In genomic region chr15:61818801-61819200, GRCh38 we compare ENCODE assay signal across 37 cellular contexts.
"Had no signal": no experiment of that assay in that cellular context is flagged by ENCODE, and none has a peak within 500 bp of the region (broad histone marks: within the 10 kb centered on the region; RNA-seq: fewer than 3 reads in every experiment).

No MANE protein-coding gene starts in this region.

- H3K4me3 Mint-ChIP-seq: activated B cell treated with CpG ODN at 0.5 μM for 24 hours; activated CD4-positive, alpha-beta memory T cell treated with anti-CD3 and anti-CD28 coated beads for 36 hours; activated CD4-positive, alpha-beta T cell treated with anti-CD3 and anti-CD28 coated beads, Interleukin-2, amount 10 ng/mL, durations not matched to agents 24 days and 14 days; activated CD8-positive, alpha-beta T cell treated with anti-CD3 and anti-CD28 coated beads for 36 hours; activated naive CD4-positive, alpha-beta T cell treated with anti-CD3 and anti-CD28 coated beads, Interleukin-2, amount 10 ng/mL, durations not matched to agents 7 days and 5 days; activated naive CD4-positive, alpha-beta T cell treated with anti-CD3 and anti-CD28 coated beads, Interleukin-2, amount 50 U/mL, for 24 hours; activated naive CD8-positive, alpha-beta T cell; activated naive CD8-positive, alpha-beta T cell treated with anti-CD3 and anti-CD28 coated beads, Interleukin-2, amount 10 ng/mL, durations not matched to agents 7 days and 5 days; activated naive CD8-positive, alpha-beta T cell treated with anti-CD3 and anti-CD28 coated beads, Interleukin-2, amount 50 U/mL, for 24 hours; activated T-cell treated with anti-CD3 and anti-CD28 coated beads, Interleukin-2, amount 50 U/mL, for 4 hours; activated T-cell treated with anti-CD3 and anti-CD28 coated beads, Interleukin-2, amount 50 U/mL, for 72 hours; activated T-helper 1 cell treated with anti-CD3 and anti-CD28 coated beads, Interleukin-12 subunit alpha, Interleukin-12 subunit beta, Interleukin-2, Interleukin-4 antibody, amounts not matched to agents 30 ng/mL and 10 ng/mL and 1 ng/mL, durations not matched to agents 14 hours and 24 hours and 36 hours; activated T-helper 17 cell treated with anti-CD3 and anti-CD28 coated beads, Interleukin-2, amount 50 U/mL, for 72 hours; brain; central memory CD8-positive, alpha-beta T cell; T-helper 1 cell treated with Interleukin-12 subunit alpha and Interleukin-12 subunit beta and Interleukin-4 antibody, amounts not matched to agents 30 μg/mL and 1 μg/mL, for 36 hours; T-helper 2 cell treated with Interferon-gamma antibody and Interleukin-4, amounts not matched to agents 5 μg/mL and 100 μg/mL, for 36 hours had no signal

- H3K27ac Mint-ChIP-seq: activated B cell treated with CpG ODN at 0.5 μM for 24 hours; activated CD4-positive, alpha-beta memory T cell treated with anti-CD3 and anti-CD28 coated beads for 36 hours; activated CD4-positive, alpha-beta T cell treated with anti-CD3 and anti-CD28 coated beads, Interleukin-2, amount 10 ng/mL, durations not matched to agents 24 days and 14 days; activated CD8-positive, alpha-beta T cell treated with anti-CD3 and anti-CD28 coated beads for 36 hours; activated naive CD4-positive, alpha-beta T cell treated with anti-CD3 and anti-CD28 coated beads, Interleukin-2, amount 10 ng/mL, durations not matched to agents 7 days and 5 days; activated naive CD4-positive, alpha-beta T cell treated with anti-CD3 and anti-CD28 coated beads, Interleukin-2, amount 50 U/mL, for 24 hours; activated naive CD8-positive, alpha-beta T cell; activated naive CD8-positive, alpha-beta T cell treated with anti-CD3 and anti-CD28 coated beads, Interleukin-2, amount 10 ng/mL, durations not matched to agents 7 days and 5 days; activated naive CD8-positive, alpha-beta T cell treated with anti-CD3 and anti-CD28 coated beads, Interleukin-2, amount 50 U/mL, for 24 hours; activated T-cell treated with anti-CD3 and anti-CD28 coated beads, Interleukin-2, amount 50 U/mL, for 72 hours; activated T-helper 1 cell treated with anti-CD3 and anti-CD28 coated beads, Interleukin-12 subunit alpha, Interleukin-12 subunit beta, Interleukin-2, Interleukin-4 antibody, amounts not matched to agents 30 ng/mL and 10 ng/mL and 1 ng/mL, durations not matched to agents 14 hours and 24 hours and 36 hours; activated T-helper 17 cell treated with anti-CD3 and anti-CD28 coated beads, Interleukin-2, amount 50 U/mL, for 72 hours; T-helper 1 cell treated with Interleukin-12 subunit alpha and Interleukin-12 subunit beta and Interleukin-4 antibody, amounts not matched to agents 30 μg/mL and 1 μg/mL, for 36 hours; T-helper 2 cell treated with Interferon-gamma antibody and Interleukin-4, amounts not matched to agents 5 μg/mL and 100 μg/mL, for 36 hours had no signal

- H3K4me1 ChIP-seq: ascending aorta had no signal

- H3K4me3 ChIP-seq: ascending aorta, cardiac muscle cell had no signal

- H3K4me1 Mint-ChIP-seq: activated B cell treated with CpG ODN at 0.5 μM for 24 hours; activated CD4-positive, alpha-beta T cell treated with anti-CD3 and anti-CD28 coated beads, Interleukin-2, amount 10 ng/mL, durations not matched to agents 24 days and 14 days; activated naive CD4-positive, alpha-beta T cell treated with anti-CD3 and anti-CD28 coated beads, Interleukin-2, amount 10 ng/mL, durations not matched to agents 7 days and 5 days; activated naive CD4-positive, alpha-beta T cell treated with anti-CD3 and anti-CD28 coated beads, Interleukin-2, amount 50 U/mL, for 24 hours; activated naive CD8-positive, alpha-beta T cell treated with anti-CD3 and anti-CD28 coated beads, Interleukin-2, amount 10 ng/mL, durations not matched to agents 7 days and 5 days; activated naive CD8-positive, alpha-beta T cell treated with anti-CD3 and anti-CD28 coated beads, Interleukin-2, amount 50 U/mL, for 24 hours; activated T-helper 17 cell treated with anti-CD3 and anti-CD28 coated beads, Interleukin-2, amount 50 U/mL, for 72 hours; central memory CD8-positive, alpha-beta T cell had no signal

- H3K9me3 ChIP-seq: ascending aorta had no signal

- H3K36me3 Mint-ChIP-seq: activated CD4-positive, alpha-beta memory T cell treated with anti-CD3 and anti-CD28 coated beads for 36 hours; activated naive CD4-positive, alpha-beta T cell treated with anti-CD3 and anti-CD28 coated beads, Interleukin-2, amount 10 ng/mL, durations not matched to agents 7 days and 5 days; activated naive CD4-positive, alpha-beta T cell treated with anti-CD3 and anti-CD28 coated beads, Interleukin-2, amount 50 U/mL, for 24 hours; activated naive CD8-positive, alpha-beta T cell; activated naive CD8-positive, alpha-beta T cell treated with anti-CD3 and anti-CD28 coated beads, Interleukin-2, amount 10 ng/mL, durations not matched to agents 7 days and 5 days; brain had no signal

- H3K27me3 ChIP-seq: ascending aorta had no signal

- ATAC-seq: activated CD8-positive, alpha-beta T cell treated with anti-CD3 and anti-CD28 coated beads for 36 hours; activated T-cell treated with anti-CD3 and anti-CD28 coated beads, Interleukin-2, amount 50 U/mL, for 4 hours; activated T-cell treated with anti-CD3 and anti-CD28 coated beads, Interleukin-2, amount 50 U/mL, for 72 hours; activated T-helper 17 cell treated with anti-CD3 and anti-CD28 coated beads, Interleukin-2, amount 50 U/mL, for 72 hours had no signal

- H3K27ac ChIP-seq: ascending aorta, cardiac muscle cell, VCaP had no signal

- H3K9me3 Mint-ChIP-seq: activated B cell treated with CpG ODN at 0.5 μM for 24 hours; activated CD4-positive, alpha-beta memory T cell treated with anti-CD3 and anti-CD28 coated beads for 36 hours; activated CD4-positive, alpha-beta T cell treated with anti-CD3 and anti-CD28 coated beads, Interleukin-2, amount 10 ng/mL, durations not matched to agents 24 days and 14 days; activated CD8-positive, alpha-beta T cell treated with anti-CD3 and anti-CD28 coated beads for 36 hours; activated naive CD4-positive, alpha-beta T cell treated with anti-CD3 and anti-CD28 coated beads, Interleukin-2, amount 10 ng/mL, durations not matched to agents 7 days and 5 days; activated naive CD4-positive, alpha-beta T cell treated with anti-CD3 and anti-CD28 coated beads, Interleukin-2, amount 50 U/mL, for 24 hours; activated naive CD8-positive, alpha-beta T cell treated with anti-CD3 and anti-CD28 coated beads, Interleukin-2, amount 10 ng/mL, durations not matched to agents 7 days and 5 days; activated naive CD8-positive, alpha-beta T cell treated with anti-CD3 and anti-CD28 coated beads, Interleukin-2, amount 50 U/mL, for 24 hours; activated T-cell treated with anti-CD3 and anti-CD28 coated beads, Interleukin-2, amount 50 U/mL, for 4 hours; activated T-cell treated with anti-CD3 and anti-CD28 coated beads, Interleukin-2, amount 50 U/mL, for 72 hours; activated T-helper 1 cell treated with anti-CD3 and anti-CD28 coated beads, Interleukin-12 subunit alpha, Interleukin-12 subunit beta, Interleukin-2, Interleukin-4 antibody, amounts not matched to agents 30 ng/mL and 10 ng/mL and 1 ng/mL, durations not matched to agents 14 hours and 24 hours and 36 hours; central memory CD8-positive, alpha-beta T cell; T-helper 1 cell treated with Interleukin-12 subunit alpha and Interleukin-12 subunit beta and Interleukin-4 antibody, amounts not matched to agents 30 μg/mL and 1 μg/mL, for 36 hours; T-helper 2 cell treated with Interferon-gamma antibody and Interleukin-4, amounts not matched to agents 5 μg/mL and 100 μg/mL, for 36 hours had no signal

- H3K36me3 ChIP-seq: ascending aorta, cardiac muscle cell had no signal

- DNase-seq: activated B cell treated with CpG ODN at 0.5 μM for 24 hours; activated CD4-positive, alpha-beta memory T cell treated with anti-CD3 and anti-CD28 coated beads for 36 hours; activated CD4-positive, alpha-beta T cell treated with anti-CD3 and anti-CD28 coated beads for 4 hours; activated CD4-positive, alpha-beta T cell treated with anti-CD3 and anti-CD28 coated beads, Interleukin-2, amount 10 ng/mL, durations not matched to agents 24 days and 14 days; activated CD4-positive, alpha-beta T cell treated with anti-CD3 and anti-CD28 coated beads, Interleukin-2, amount 50 U/mL, for 1 hour; activated CD4-positive, alpha-beta T cell treated with anti-CD3 and anti-CD28 coated beads, Interleukin-2, amount 50 U/mL, for 4 hours; activated CD4-positive, CD25-positive, alpha-beta regulatory T cell treated with anti-CD3 and anti-CD28 coated beads, Interleukin-2, amount 50 U/mL, for 72 hours; activated CD8-positive, alpha-beta memory T cell treated with anti-CD3 and anti-CD28 coated beads, Interleukin-2, amount 50 U/mL, for 4 hours; activated CD8-positive, alpha-beta T cell treated with anti-CD3 and anti-CD28 coated beads for 36 hours; activated effector memory CD4-positive, alpha-beta T cell treated with Interleukin-2 at 50 U/mL for 16 hours; activated gamma-delta T cell; activated naive CD4-positive, alpha-beta T cell treated with anti-CD3 and anti-CD28 coated beads, Interleukin-2, amount 10 ng/mL, durations not matched to agents 7 days and 5 days; activated naive CD4-positive, alpha-beta T cell treated with Interleukin-2 at 50 U/mL for 16 hours; activated naive CD8-positive, alpha-beta T cell treated with anti-CD3 and anti-CD28 coated beads, Interleukin-2, amount 10 ng/mL, durations not matched to agents 7 days and 5 days; activated naive CD8-positive, alpha-beta T cell treated with anti-CD3 and anti-CD28 coated beads, Interleukin-2, amount 50 U/mL, for 24 hours; activated T-cell treated with anti-CD3 and anti-CD28 coated beads for 4 hours; activated T-cell treated with anti-CD3 and anti-CD28 coated beads, Interleukin-2, amount 50 U/mL, for 1 hour; activated T-cell treated with anti-CD3 and anti-CD28 coated beads, Interleukin-2, amount 50 U/mL, for 4 hours; activated T-cell treated with anti-CD3 and anti-CD28 coated beads, Interleukin-2, amount 50 U/mL, for 72 hours; amygdala; anterior cingulate cortex; caudate nucleus; cerebellar nuclear complex; T-helper 1 cell; T-helper 2 cell; T-helper 9 cell had no signal
